ENCODE assay signal across 8 cellular contexts in the genomic region with DNA sequence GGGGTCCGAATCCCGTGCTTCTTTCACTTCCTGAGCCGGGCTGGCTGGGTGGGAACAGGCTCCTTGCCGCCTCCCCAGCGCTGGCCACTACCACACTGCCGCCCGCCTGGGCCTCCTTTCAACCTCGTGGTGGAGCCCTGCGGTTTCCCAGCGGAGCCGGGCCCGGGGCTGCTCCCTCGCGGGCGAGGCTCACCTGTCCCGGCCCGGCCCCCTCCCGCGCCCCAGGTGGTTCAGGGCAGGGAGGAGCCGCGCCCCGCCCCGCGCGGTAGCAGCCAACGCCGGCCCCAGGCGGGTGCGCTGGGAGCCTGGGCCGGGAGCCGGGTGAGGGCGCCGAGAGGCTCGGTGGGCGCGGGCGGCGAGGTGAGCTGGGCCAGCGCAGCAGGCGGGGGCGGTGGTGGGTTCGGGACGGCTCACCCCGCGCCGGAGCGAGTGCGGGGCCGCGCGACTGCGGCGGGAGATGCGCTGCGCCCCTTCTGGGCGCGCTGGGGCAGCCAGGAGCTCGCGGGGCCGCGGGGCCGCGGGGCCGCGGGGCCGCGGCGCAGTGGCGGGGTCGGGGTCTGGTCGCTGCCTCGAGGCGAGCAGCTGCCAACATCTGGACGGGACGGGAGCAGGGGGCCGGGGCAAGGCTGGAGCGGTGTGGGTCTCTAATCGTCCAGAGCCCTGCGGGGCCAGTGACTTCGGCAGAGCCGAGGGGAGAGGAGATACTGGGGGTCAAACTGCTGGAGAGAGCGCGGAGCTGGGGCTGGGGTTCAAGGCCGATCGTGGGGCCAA. TPM values are rescaled to one million over a fixed set of nuclear protein-coding genes. Genes with fewer than 3 reads are reported as not detected.
A peak's percentile ranks its signal among the peaks of the same experiment; 100 is the strongest.
DNase-seq lines count a peak whose midpoint lies in the region; TF ChIP-seq lines count a peak whose summit lies in the region.

A gene with protein sequence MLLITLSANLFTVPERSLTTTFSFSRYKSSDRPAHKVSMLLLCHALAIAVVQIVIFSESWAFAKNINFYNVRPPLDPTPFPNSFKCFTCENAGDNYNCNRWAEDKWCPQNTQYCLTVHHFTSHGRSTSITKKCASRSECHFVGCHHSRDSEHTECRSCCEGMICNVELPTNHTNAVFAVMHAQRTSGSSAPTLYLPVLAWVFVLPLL (plus strand): TSS at position 258 of the 771 bp plus-strand sequence. CDS start 92,250 bp downstream, outside the sequence.

- peak within 1 kb of the TSS; percentile 25 for H3K18ac ChIP-seq in neuronal stem cell (ENCODE audit: low read length)

- H3K4me2 ChIP-seq in neuronal stem cell (ENCODE audit: insufficient read depth, low read length, poor library complexity, severe bottlenecking) = peak within 1 kb of the TSS; percentile 85

- WGBS in neuronal stem cell (ENCODE audit: extremely low coverage in 2 of 2, insufficient read length in 2 of 2, insufficient replicate concordance in 1 of 2), 2 donors = no CpG with 5 or more reads among the region's 85 CpGs

- peaks cover 35% of the 10 kb centered on the region for H3K27me3 Mint-ChIP-seq in activated naive CD4-positive, alpha-beta T cell treated with anti-CD3 and anti-CD28 coated beads, Interleukin-2, amount 50 U/mL, for 24 hours
- peaks cover 5% of the 10 kb centered on the region for H3K27me3 Mint-ChIP-seq in HFFc6 (ENCODE audit: insufficient read depth)

- H3K9me3 ChIP-seq in neuronal stem cell (replicated peaks in 1 of 2; ENCODE audit: control insufficient read depth in 2 of 2, insufficient read depth in 1 of 2, low read depth in 1 of 2, low read length in 2 of 2) = no peaks in the 10 kb centered on the region

- H3K23ac ChIP-seq in neuronal stem cell (ENCODE audit: low read depth, low read length, poor library complexity) = peak within 1 kb of the TSS; percentile 59

- no peak within 1 kb of the TSS for H4K8ac ChIP-seq in neuronal stem cell (ENCODE audit: low read depth, low read length)

- no peaks in the 10 kb centered on the region for H3K79me1 ChIP-seq in neuronal stem cell (ENCODE audit: low read depth, low read length)

- H3K27ac ChIP-seq in neuronal stem cell (replicated peaks; ENCODE audit: low read length) = no peak within 1 kb of the TSS

- H3K9me3 Mint-ChIP-seq in activated naive CD4-positive, alpha-beta T cell treated with anti-CD3 and anti-CD28 coated beads, Interleukin-2, amount 50 U/mL, for 24 hours = no peaks in the 10 kb centered on the region
- H3K9me3 Mint-ChIP-seq in HFFc6 = no peaks in the 10 kb centered on the region

- H2BK15ac ChIP-seq in neuronal stem cell (ENCODE audit: low read length) = peak within 1 kb of the TSS; percentile 98

- peaks cover 2 to 7% of the 10 kb centered on the region in 2 donors for H3K4me1 ChIP-seq in neuronal stem cell (ENCODE audit: control insufficient read depth in 2 of 2, insufficient read depth in 1 of 2, low read depth in 1 of 2, low read length in 2 of 2)

- peak within 1 kb of the TSS; percentile 47 for H3K4me3 Mint-ChIP-seq in activated naive CD4-positive, alpha-beta T cell treated with anti-CD3 and anti-CD28 coated beads, Interleukin-2, amount 50 U/mL, for 24 hours
- H3K4me3 Mint-ChIP-seq in HFFc6 = peak within 1 kb of the TSS; percentile 82

- H3K4me1 Mint-ChIP-seq in activated naive CD4-positive, alpha-beta T cell treated with anti-CD3 and anti-CD28 coated beads, Interleukin-2, amount 50 U/mL, for 24 hours = peaks cover 5% of the 10 kb centered on the region
- H3K4me1 Mint-ChIP-seq in HFFc6 (ENCODE audit: low read depth) = peaks cover 39% of the 10 kb centered on the region

- H2AFZ ChIP-seq in neuronal stem cell (ENCODE audit: low read length) = peak within 1 kb of the TSS; percentile 87

- peak within 1 kb of the TSS; percentile 6 for H2AK5ac ChIP-seq in neuronal stem cell (ENCODE audit: low read depth, low read length)

- H2BK120ac ChIP-seq in neuronal stem cell (ENCODE audit: low read depth, low read length) = no peak within 1 kb of the TSS

- no peak within 1 kb of the TSS for H3K14ac ChIP-seq in neuronal stem cell (ENCODE audit: low read length)

- H3K4ac ChIP-seq in neuronal stem cell (ENCODE audit: low read length) = no peak within 1 kb of the TSS

- no peak for DNase-seq in activated naive CD4-positive, alpha-beta T cell treated with anti-CD3 and anti-CD28 coated beads, Interleukin-2, amount 50 U/mL, for 16 hours
- DNase-seq in HFFc6 (no peak), NCI-H2029 (lab: John Stamatoyannopoulos, UW) (peak; percentile 35), ecto neural progenitor cell (ENCODE audit: low spot score) (peak; percentile 71), neuronal stem cell (ENCODE audit: low spot score) (no peak), anterior cingulate cortex (lab: John Stamatoyannopoulos, UW) (no peak), midbrain (lab: John Stamatoyannopoulos, UW) (no peak)

- no peak within 1 kb of the TSS for H2BK5ac ChIP-seq in neuronal stem cell (ENCODE audit: low read length)

- H3K27ac Mint-ChIP-seq in activated naive CD4-positive, alpha-beta T cell treated with anti-CD3 and anti-CD28 coated beads, Interleukin-2, amount 50 U/mL, for 24 hours = no peak within 1 kb of the TSS
- H3K27ac Mint-ChIP-seq in HFFc6 = peak within 1 kb of the TSS; percentile 76

- peak within 1 kb of the TSS; percentile 36 to 78 for H3K4me3 ChIP-seq in neuronal stem cell (ENCODE audit: low read length in 2 of 2)

- peak within 1 kb of the TSS; percentile 17 for H2BK12ac ChIP-seq in neuronal stem cell (ENCODE audit: low read length)

- H3K27me3 ChIP-seq in neuronal stem cell (ENCODE audit: control insufficient read depth in 3 of 3, insufficient read depth in 3 of 3, low read depth in 1 of 3, low read length in 3 of 3) = peaks cover 0 to 62% (median 19%) of the 10 kb centered on the region in 3 experiments

- no peak for TF ChIP-seq CTCF in HFFc6 (IDR thresholded peaks at IDR 0.05)

- no peaks in the 10 kb centered on the region for H3K36me3 Mint-ChIP-seq in activated naive CD4-positive, alpha-beta T cell treated with anti-CD3 and anti-CD28 coated beads, Interleukin-2, amount 50 U/mL, for 24 hours
- H3K36me3 Mint-ChIP-seq in HFFc6 (ENCODE audit: low read depth) = no peaks in the 10 kb centered on the region; the same call in 1 of the 2 replicates

- no peaks in the 10 kb centered on the region for H3K36me3 ChIP-seq in neuronal stem cell (replicated peaks in 1 of 2; ENCODE audit: control insufficient read depth in 2 of 2, insufficient read depth in 2 of 2, low read length in 2 of 2)

- H3K9ac ChIP-seq in neuronal stem cell (ENCODE audit: low read depth, low read length, poor library complexity) = peak within 1 kb of the TSS; percentile 55

- H4K91ac ChIP-seq in neuronal stem cell (ENCODE audit: low read depth, low read length, poor library complexity) = no peak within 1 kb of the TSS

RNA-seq across cellular contexts. Expression of the gene that starts here (rescaled TPM):
- 10 to 100 TPM; 18.3 to 91.5 (median 23.2) TPM for total RNA-seq in HFFc6 (2021; fragmentation: NEBNext Ultra II Directional; extraction: Animal tissue kit (Norgen Biotek cat#: 25700))
- 0.45 TPM for polyA plus RNA-seq in neuronal stem cell (2013, experiment 1 of 2)
- 0.33 TPM for polyA plus RNA-seq in neuronal stem cell (2013, experiment 2 of 2)

Comparison
In these comparisons a context has a peak if more than half of its experiments do, and no peak if none do; other contexts are left out.
1. DNase-seq: peak in NCI-H2029 (single experiment) and ecto neural progenitor cell (single experiment); none in activated naive CD4-positive, alpha-beta T cell treated with anti-CD3 and anti-CD28 coated beads, Interleukin-2, amount 50 U/mL, for 16 hours (single experiment), HFFc6 (single experiment), neuronal stem cell (single experiment), anterior cingulate cortex (0 of 58) and midbrain (single experiment).